7 cellular contexts compared by ENCODE assay signal in genomic region chr10:97422921-97423420, GRCh38. TPM values are rescaled to one million over a fixed set of nuclear protein-coding genes. Genes with fewer than 3 reads are reported as not detected.
DNase-seq lines count a peak whose midpoint lies in the region; TF ChIP-seq lines count a peak whose summit lies in the region.
"Had no signal": no experiment of that assay in that cellular context is flagged by ENCODE, and none has a peak within 500 bp of the region (broad histone marks: within the 10 kb centered on the region; RNA-seq: fewer than 3 reads in every experiment).

No MANE protein-coding gene starts in this region.

- no peaks in the 10 kb centered on the region for H3K9me3 Mint-ChIP-seq in activated T-cell treated with anti-CD3 and anti-CD28 coated beads, Interleukin-2, amount 50 U/mL, for 24 hours
- H3K9me3 Mint-ChIP-seq in chondrocyte (ENCODE audit: low read depth), result no peaks in the 10 kb centered on the region

- no peak for TF ChIP-seq EP300 in stomach (IDR thresholded peaks at IDR 0.05)

- H3K4me3 ChIP-seq in stomach, result no peak overlapping the region

- no peaks in the 10 kb centered on the region for H3K27me3 Mint-ChIP-seq in activated T-cell treated with anti-CD3 and anti-CD28 coated beads, Interleukin-2, amount 50 U/mL, for 24 hours
- no peaks in the 10 kb centered on the region for H3K27me3 Mint-ChIP-seq in chondrocyte (ENCODE audit: low read depth)

- no peaks in the 10 kb centered on the region for H3K9me3 ChIP-seq in stomach

- no peaks in the 10 kb centered on the region for H3K36me3 ChIP-seq in stomach

- peak overlapping the region; percentile 96 for H3K4me3 Mint-ChIP-seq in activated T-cell treated with anti-CD3 and anti-CD28 coated beads, Interleukin-2, amount 50 U/mL, for 24 hours
- no peak overlapping the region for H3K4me3 Mint-ChIP-seq in chondrocyte (ENCODE audit: unreplicated experiment)

- peaks cover 68% of the 10 kb centered on the region for H3K4me1 Mint-ChIP-seq in activated T-cell treated with anti-CD3 and anti-CD28 coated beads, Interleukin-2, amount 50 U/mL, for 24 hours (ENCODE audit: low read depth)
- H3K4me1 Mint-ChIP-seq in chondrocyte (ENCODE audit: low read depth), result peaks cover 15% of the 10 kb centered on the region

- H3K27ac Mint-ChIP-seq in activated T-cell treated with anti-CD3 and anti-CD28 coated beads, Interleukin-2, amount 50 U/mL, for 24 hours, result peak overlapping the region; percentile 99
- H3K27ac Mint-ChIP-seq in chondrocyte (ENCODE audit: unreplicated experiment), result peak overlapping the region; percentile 86

- peaks cover 43% of the 10 kb centered on the region for H3K36me3 Mint-ChIP-seq in activated T-cell treated with anti-CD3 and anti-CD28 coated beads, Interleukin-2, amount 50 U/mL, for 24 hours (ENCODE audit: low read depth)
- H3K36me3 Mint-ChIP-seq in chondrocyte (ENCODE audit: low read depth), result no peaks in the 10 kb centered on the region

- intact Hi-C loops in stomach (cut with DNase I; ENCODE audit: low total_unique reads), result no loop called here

- H3K27me3 ChIP-seq in stomach, result no peaks in the 10 kb centered on the region

- in situ Hi-C loops in KBM-7 (cut with MboI; ENCODE audit: low pct_unique_long_range_greater_than_20kb, low sequenced_read_pairs), result no loop called here

- peaks cover 12 to 41% (median 26%) of the 10 kb centered on the region in 4 donors for H3K4me1 ChIP-seq in stomach

- no peak for TF ChIP-seq CTCF in chondrocyte (IDR thresholded peaks at IDR 0.05)
- TF ChIP-seq CTCF in stomach (IDR thresholded peaks at IDR 0.05), result no peak

- no peak for TF ChIP-seq POLR2A in stomach (IDR thresholded peaks at IDR 0.05)

- H3K27ac ChIP-seq in stomach, result peak overlapping the region in 3 of 5 donors; percentile 32 to 65 (median 54)
- H3K27ac ChIP-seq: C4-2B had no signal

- peak; percentile 77 for DNase-seq in activated T-cell treated with anti-CD3 and anti-CD28 coated beads, Interleukin-2, amount 50 U/mL, for 24 hours
- no peak for DNase-seq in activated T-cell treated with anti-CD3 and anti-CD28 coated beads, Interleukin-2, amount 50 U/mL, for 1 hour
- DNase-seq in chondrocyte (ENCODE audit: low spot score) (no peak), stomach (no peak), iPS-NIHi7 (ENCODE audit: extremely low spot score) (no peak), KBM-7 (no peak)

- WGBS in stomach, 5 donors, result 54 to 71% (median 66%) methylated on average over 5 to 6 of the region's 6 CpGs

RNA-seq across cellular contexts. Expression of gene PGAM1, which starts 3.0 kb away (rescaled TPM):
- total RNA-seq in chondrocyte (304 to 334 TPM (median 324 TPM) in 3 replicates), stomach (100 to 1,000 TPM in 1 of 5 donors, 10 to 100 TPM in 4; 29.2 to 122 (median 95.6) TPM)
- polyA plus RNA-seq in stomach, result 100 to 1,000 TPM; 116 to 180 (median 137) TPM

RNA-seq across cellular contexts. Expression of gene RRP12, which starts 21.8 kb away (rescaled TPM):
- total RNA-seq in chondrocyte, result 22.1 to 42.8 TPM (median 28.3 TPM) in 3 replicates
- 10 to 100 TPM in 4 of 5 donors, 1 to 10 TPM in 1; 3.5 to 22.2 (median 15.6) TPM for total RNA-seq in stomach
- 10 to 100 TPM; 12.0 to 16.8 (median 13.1) TPM for polyA plus RNA-seq in stomach

RNA-seq across cellular contexts. Expression of gene EXOSC1, which starts 22.8 kb away (rescaled TPM):
- 28.6 to 41.2 TPM (median 28.7 TPM) in 3 replicates for total RNA-seq in chondrocyte
- 10 to 100 TPM; 11.6 to 30.6 (median 14.5) TPM for total RNA-seq in stomach
- 10 to 100 TPM; 50.9 to 71.0 (median 52.7) TPM for polyA plus RNA-seq in stomach

RNA-seq across cellular contexts. Expression of gene ZDHHC16, which starts 23.0 kb away (rescaled TPM):
- 50.4 to 64.8 TPM (median 53.0 TPM) in 3 replicates for total RNA-seq in chondrocyte
- 10 to 100 TPM in 4 of 5 donors, 1 to 10 TPM in 1; 5.4 to 98.6 (median 35.9) TPM for total RNA-seq in stomach
- polyA plus RNA-seq in stomach, result 10 to 100 TPM; 29.7 to 36.4 (median 30.7) TPM
